ENCODE assay signal across 25 cellular contexts in genomic region chr20:1998193-1998520, GRCh38. TPM values are rescaled to one million over a fixed set of nuclear protein-coding genes. Genes with fewer than 3 reads are reported as not detected.
DNase-seq lines count a peak whose midpoint lies in the region; ATAC-seq lines count a peak whose summit lies in the region.
"Had no signal": no experiment of that assay in that cellular context is flagged by ENCODE, and none has a peak within 500 bp of the region (broad histone marks: within the 10 kb centered on the region; RNA-seq: fewer than 3 reads in every experiment).

No MANE protein-coding gene starts in this region.

- no peaks in the 10 kb centered on the region for H3K9me3 Mint-ChIP-seq in activated T-helper 2 cell treated with anti-CD3 and anti-CD28 coated beads, Interferon-gamma antibody, Interleukin-2, Interleukin-4, amounts not matched to agents 10 μg/mL and 5 μg/mL and 100 μg/mL, durations not matched to agents 14 hours and 24 hours and 36 hours
- H3K9me3 Mint-ChIP-seq: CD14-positive monocyte; CD4-positive, alpha-beta memory T cell; CD8-positive, alpha-beta memory T cell had no signal

- no peaks in the 10 kb centered on the region for H3K4me1 Mint-ChIP-seq in activated T-helper 2 cell treated with anti-CD3 and anti-CD28 coated beads, Interferon-gamma antibody, Interleukin-2, Interleukin-4, amounts not matched to agents 10 μg/mL and 5 μg/mL and 100 μg/mL, durations not matched to agents 14 hours and 24 hours and 36 hours (ENCODE audit: low read depth)
- H3K4me1 Mint-ChIP-seq: CD4-positive, CD25-positive, alpha-beta regulatory T cell; CD8-positive, alpha-beta memory T cell had no signal

- H3K36me3 Mint-ChIP-seq in activated T-helper 2 cell treated with anti-CD3 and anti-CD28 coated beads, Interferon-gamma antibody, Interleukin-2, Interleukin-4, amounts not matched to agents 10 μg/mL and 5 μg/mL and 100 μg/mL, durations not matched to agents 14 hours and 24 hours and 36 hours (ENCODE audit: low read depth): no peaks in the 10 kb centered on the region
- H3K36me3 Mint-ChIP-seq: CD14-positive monocyte; CD4-positive, alpha-beta memory T cell; CD4-positive, CD25-positive, alpha-beta regulatory T cell; CD8-positive, alpha-beta memory T cell had no signal

- H3K27me3 Mint-ChIP-seq in activated T-helper 2 cell treated with anti-CD3 and anti-CD28 coated beads, Interferon-gamma antibody, Interleukin-2, Interleukin-4, amounts not matched to agents 10 μg/mL and 5 μg/mL and 100 μg/mL, durations not matched to agents 14 hours and 24 hours and 36 hours (ENCODE audit: low read depth): peaks cover 8% of the 10 kb centered on the region

- no peak overlapping the region for H3K27ac Mint-ChIP-seq in activated T-helper 2 cell treated with anti-CD3 and anti-CD28 coated beads, Interferon-gamma antibody, Interleukin-2, Interleukin-4, amounts not matched to agents 10 μg/mL and 5 μg/mL and 100 μg/mL, durations not matched to agents 14 hours and 24 hours and 36 hours
- H3K27ac Mint-ChIP-seq: CD14-positive monocyte; CD4-positive, CD25-positive, alpha-beta regulatory T cell; CD8-positive, alpha-beta memory T cell had no signal

- H3K4me3 Mint-ChIP-seq in activated T-helper 2 cell treated with anti-CD3 and anti-CD28 coated beads, Interferon-gamma antibody, Interleukin-2, Interleukin-4, amounts not matched to agents 10 μg/mL and 5 μg/mL and 100 μg/mL, durations not matched to agents 14 hours and 24 hours and 36 hours (ENCODE audit: low read depth): no peak overlapping the region
- H3K4me3 Mint-ChIP-seq: CD4-positive, alpha-beta memory T cell; CD4-positive, CD25-positive, alpha-beta regulatory T cell; CD8-positive, alpha-beta memory T cell had no signal

- peak; percentile 20 for DNase-seq in ecto neural progenitor cell (ENCODE audit: low spot score)
- DNase-seq in islet precursor cell: peak; percentile 37
- DNase-seq in activated T-helper 2 cell treated with anti-CD3 and anti-CD28 coated beads, Interferon-gamma antibody, Interleukin-2, Interleukin-4, amounts not matched to agents 10 μg/mL and 5 μg/mL and 100 μg/mL, durations not matched to agents 14 hours and 24 hours and 36 hours (ENCODE audit: low spot score): no peak
- DNase-seq in stimulated activated naive CD4-positive, alpha-beta T cell (lab: John Stamatoyannopoulos, UW): no peak
- DNase-seq: 8988T; ACHN; BE2C; C1 segment of cervical spinal cord; CD4-positive, alpha-beta memory T cell; CD4-positive, CD25-positive, alpha-beta regulatory T cell; CD8-positive, alpha-beta memory T cell; COR-L47; DMS 273 treated with DMSO at 0.1 percent for 48 hours; DMS153; DMS53; DMS79; DND-41; EL; GDM1 had no signal

- ATAC-seq in HG03520 (IDR thresholded peaks at IDR 0.05; ENCODE audit: unreplicated experiment): no peak
- ATAC-seq: GM12878 had no signal

- intact Hi-C loops in activated T-helper 2 cell treated with anti-CD3 and anti-CD28 coated beads, Interferon-gamma antibody, Interleukin-2, Interleukin-4, amounts not matched to agents 10 μg/mL and 5 μg/mL and 100 μg/mL, durations not matched to agents 14 hours and 24 hours and 36 hours (cut with micrococcal nuclease): no loop called here

RNA-seq across cellular contexts. Expression of gene PDYN, which starts 4.3 kb away (rescaled TPM):
- total RNA-seq in activated T-helper 2 cell treated with anti-CD3 and anti-CD28 coated beads, Interferon-gamma antibody, Interleukin-2, Interleukin-4, amounts not matched to agents 10 μg/mL and 5 μg/mL and 100 μg/mL, durations not matched to agents 14 hours and 24 hours and 36 hours: not detected in 2 replicates
- total RNA-seq: A673; CD4-positive, alpha-beta memory T cell; CD4-positive, CD25-positive, alpha-beta regulatory T cell; CD8-positive, alpha-beta memory T cell; Daoy; G401; GM12878 had no signal

Comparison
In these comparisons a context has a peak if more than half of its experiments do, and no peak if none do; other contexts are left out.
1. DNase-seq: peak in ecto neural progenitor cell (single experiment) and islet precursor cell (single experiment); none in activated T-helper 2 cell treated with anti-CD3 and anti-CD28 coated beads, Interferon-gamma antibody, Interleukin-2, Interleukin-4, amounts not matched to agents 10 μg/mL and 5 μg/mL and 100 μg/mL, durations not matched to agents 14 hours and 24 hours and 36 hours (single experiment) and stimulated activated naive CD4-positive, alpha-beta T cell (0 of 6).